ENCODE assay signal across 22 cellular contexts in genomic region chr4:169198167-169198566, GRCh38.
"Had no signal": no experiment of that assay in that cellular context is flagged by ENCODE, and none has a peak within 500 bp of the region (broad histone marks: within the 10 kb centered on the region; RNA-seq: fewer than 3 reads in every experiment).

No MANE protein-coding gene starts in this region.

- H3K36me3 Mint-ChIP-seq: T-cell had no signal

- H3K4me3 Mint-ChIP-seq: T-cell had no signal

- H3K9me3 ChIP-seq: SK-N-SH had no signal

- ATAC-seq: Panc1, PC-3, T-cell had no signal

- H3K27me3 ChIP-seq: MG63 had no signal

- H3K27ac ChIP-seq: RWPE1 had no signal

- H3K4me1 Mint-ChIP-seq: T-cell had no signal

- DNase-seq: Karpas-422, KG1, MG63, NCI-H1092, NCI-H1105 treated with DMSO at 0.1 percent for 48 hours, NCI-H1417 treated with DMSO at 0.1 percent for 48 hours, NCI-H146, NCI-H1694 treated with DMSO at 0.1 percent for 48 hours, NCI-H1930, NCI-H2081, NCI-H2107, NCI-H2227 treated with DMSO at 0.1 percent for 48 hours, NCI-H524 treated with DMSO at 0.1 percent for 48 hours, NCI-H69, NCI-H774, PC-3, SHP77, SK-N-SH, SW 1271, T-cell had no signal

- H3K27ac Mint-ChIP-seq: T-cell had no signal

- H3K9ac ChIP-seq: SK-N-SH had no signal

- H3K4me3 ChIP-seq: MG63 had no signal

- H3K4me2 ChIP-seq: SK-N-SH had no signal
